In genomic region chr6:45320349-45320748, GRCh38 we compare ENCODE assay signal across 4 cellular contexts.
"Had no signal": no experiment of that assay in that cellular context is flagged by ENCODE, and none has a peak within 500 bp of the region (broad histone marks: within the 10 kb centered on the region; RNA-seq: fewer than 3 reads in every experiment).

No MANE protein-coding gene starts in this region.

- H3K4me3 Mint-ChIP-seq: H9 had no signal

- DNase-seq: GM23248, H9, HCEC 1CT, IMR-90 had no signal

- H3K27ac Mint-ChIP-seq: H9 had no signal

- H3K9me3 Mint-ChIP-seq: H9 had no signal
